ENCODE assay signal across 23 cellular contexts in genomic region chr1:84887261-84887934, GRCh38. TPM values are rescaled to one million over a fixed set of nuclear protein-coding genes. Genes with fewer than 3 reads are reported as not detected.
DNase-seq lines count a peak whose midpoint lies in the region; ATAC-seq, FAIRE-seq and TF ChIP-seq lines count a peak whose summit lies in the region.
"Had no signal": no experiment of that assay in that cellular context is flagged by ENCODE, and none has a peak within 500 bp of the region (broad histone marks: within the 10 kb centered on the region; RNA-seq: fewer than 3 reads in every experiment).

No MANE protein-coding gene starts in this region.

- peak; percentile 82 for ATAC-seq in foreskin keratinocyte
- no peak for ATAC-seq in HG03342 (IDR thresholded peaks at IDR 0.05; ENCODE audit: unreplicated experiment)
- ATAC-seq: lower lobe of right lung; stimulated activated naive B cell treated with anti-CD40 and anti-IgM and Interleukin-4, amounts not matched to agents 10 μg/mL and 1 μg/mL and 100 μg/mL, for 72 hours had no signal

- POLR2A ChIA-PET in AG04449 (lab: Yijun Ruan, JAX): no interaction called here

- CTCF ChIA-PET in AG04449 (lab: Yijun Ruan, JAX): no interaction called here

- peak overlapping the region; percentile 95 for H3K27ac ChIP-seq in foreskin keratinocyte
- H3K27ac ChIP-seq: lower lobe of right lung, SK-N-MC, transverse colon had no signal

- peaks cover 31% of the 10 kb centered on the region for H3K4me1 ChIP-seq in foreskin keratinocyte

- H3K4me3 ChIP-seq in AG04449 (ENCODE audit: low read depth, low read length) (no peak overlapping the region), bronchial epithelial cell (ENCODE audit: low read depth, low read length) (no peak overlapping the region)
- H3K4me3 ChIP-seq: lower lobe of right lung, SK-N-MC, transverse colon had no signal

- DNase-seq in AG04449 (ENCODE audit: low read depth, low spot score) (peak; percentile 23), HCEC 1CT (peak; percentile 55), bronchial epithelial cell (ENCODE audit: low read depth) (peak; percentile 97), foreskin keratinocyte (peak; percentile 93 to 94), islet precursor cell (no peak), DMS 273 (lab: John Stamatoyannopoulos, UW; ENCODE audit: unreplicated experiment) (no peak)
- DNase-seq in stimulated activated CD8-positive, alpha-beta memory T cell treated with anti-CD3 and anti-CD28 coated beads, Interleukin-4, amount 100 ng/mL, for 48 hours: no peak
- DNase-seq: activated CD4-positive, alpha-beta T cell treated with anti-CD3 and anti-CD28 coated beads, Interleukin-2, amount 10 ng/mL, durations not matched to agents 7 days and 5 days; activated naive CD4-positive, alpha-beta T cell treated with anti-CD3 and anti-CD28 coated beads for 36 hours; activated T-cell treated with anti-CD3 and anti-CD28 coated beads for 4 hours; lower lobe of right lung; naive B cell; NCI-H2029 treated with DMSO at 0.1 percent for 48 hours; NCI-H524; OCI-M1; stimulated activated naive B cell treated with anti-CD40 and anti-IgM and Interleukin-4, amounts not matched to agents 10 μg/mL and 1 μg/mL and 100 μg/mL, for 72 hours; transverse colon had no signal

- TF ChIP-seq CTCF in AG04449 (IDR thresholded peaks at IDR 0.05; ENCODE audit: insufficient read depth, low read length, missing control alignments): no peak
- TF ChIP-seq CTCF in bronchial epithelial cell (IDR thresholded peaks at IDR 0.05; ENCODE audit: insufficient read depth, low read length, severe bottlenecking): no peak
- TF ChIP-seq CTCF in foreskin keratinocyte (conservative IDR thresholded peaks at IDR 0.05): no peak

- FAIRE-seq in bronchial epithelial cell (lab: Jason Lieb, UNC): peak; percentile 98
- FAIRE-seq: A204.1, frontal cortex, H54 had no signal

- H3K36me3 ChIP-seq in bronchial epithelial cell (ENCODE audit: control insufficient read depth, insufficient read depth, low read length): no peaks in the 10 kb centered on the region
- H3K36me3 ChIP-seq: lower lobe of right lung, transverse colon had no signal

- H3K27me3 ChIP-seq in bronchial epithelial cell (ENCODE audit: control insufficient read depth, insufficient read depth, low read length): no peaks in the 10 kb centered on the region
- H3K27me3 ChIP-seq in foreskin keratinocyte: no peaks in the 10 kb centered on the region

RNA-seq across cellular contexts. Expression of gene LPAR3, which starts 5.6 kb away (rescaled TPM):
- total RNA-seq in bronchial epithelial cell (37.1 and 104 TPM in 2 replicates), foreskin keratinocyte (25.9 and 32.3 TPM in 2 replicates)
- polyA plus RNA-seq in foreskin keratinocyte: 11.2 and 12.8 TPM in 2 replicates
- total RNA-seq: G401 had no signal

Comparison
In these comparisons a context has a peak if more than half of its experiments do, and no peak if none do; other contexts are left out.
1. DNase-seq: peak in AG04449 (single experiment), HCEC 1CT (single experiment), bronchial epithelial cell (single experiment) and foreskin keratinocyte (2 of 2); none in stimulated activated CD8-positive, alpha-beta memory T cell treated with anti-CD3 and anti-CD28 coated beads, Interleukin-4, amount 100 ng/mL, for 48 hours (single experiment), islet precursor cell (single experiment) and DMS 273 (single experiment).